Comparison of ENCODE assay signal across 15 cellular contexts in genomic region chr4:47368211-47368610, GRCh38.
"Had no signal": no experiment of that assay in that cellular context is flagged by ENCODE, and none has a peak within 500 bp of the region (broad histone marks: within the 10 kb centered on the region; RNA-seq: fewer than 3 reads in every experiment).

No MANE protein-coding gene starts in this region.

- H3K4me1 ChIP-seq: sigmoid colon, suprapubic skin, upper lobe of left lung had no signal

- FAIRE-seq: TTC549 had no signal

- DNase-seq: activated CD4-positive, alpha-beta T cell treated with anti-CD3 and anti-CD28 coated beads, Interleukin-2, amount 50 U/mL, for 4 hours; activated effector memory CD4-positive, alpha-beta T cell treated with Interleukin-2 at 50 U/mL for 16 hours; activated T-cell treated with anti-CD3 and anti-CD28 coated beads, Interleukin-2, amount 50 U/mL, for 1 hour; brain microvascular endothelial cell; dermis blood vessel endothelial cell; erythroblast; left ventricle myocardium superior; mesendoderm; sigmoid colon; stimulated activated CD4-positive, alpha-beta T cell treated with anti-CD3 and anti-CD28 coated beads, Interleukin-2, amount 100 ng/mL, for 24 hours; stimulated activated naive CD8-positive, alpha-beta T cell treated with anti-CD3 and anti-CD28 coated beads, Interleukin-15, Interleukin-2, amounts not matched to agents 100 U/mL and 50 U/mL, for 24 hours; upper lobe of left lung had no signal

- H3K9me3 ChIP-seq: sigmoid colon, suprapubic skin, upper lobe of left lung had no signal

- H3K4me3 ChIP-seq: hepatocyte, sigmoid colon, suprapubic skin, upper lobe of left lung had no signal

- H3K27ac ChIP-seq: brain microvascular endothelial cell, hepatocyte, sigmoid colon, suprapubic skin, upper lobe of left lung had no signal

- H3K36me3 ChIP-seq: brain microvascular endothelial cell, sigmoid colon, suprapubic skin, upper lobe of left lung had no signal
